In the genomic region with DNA sequence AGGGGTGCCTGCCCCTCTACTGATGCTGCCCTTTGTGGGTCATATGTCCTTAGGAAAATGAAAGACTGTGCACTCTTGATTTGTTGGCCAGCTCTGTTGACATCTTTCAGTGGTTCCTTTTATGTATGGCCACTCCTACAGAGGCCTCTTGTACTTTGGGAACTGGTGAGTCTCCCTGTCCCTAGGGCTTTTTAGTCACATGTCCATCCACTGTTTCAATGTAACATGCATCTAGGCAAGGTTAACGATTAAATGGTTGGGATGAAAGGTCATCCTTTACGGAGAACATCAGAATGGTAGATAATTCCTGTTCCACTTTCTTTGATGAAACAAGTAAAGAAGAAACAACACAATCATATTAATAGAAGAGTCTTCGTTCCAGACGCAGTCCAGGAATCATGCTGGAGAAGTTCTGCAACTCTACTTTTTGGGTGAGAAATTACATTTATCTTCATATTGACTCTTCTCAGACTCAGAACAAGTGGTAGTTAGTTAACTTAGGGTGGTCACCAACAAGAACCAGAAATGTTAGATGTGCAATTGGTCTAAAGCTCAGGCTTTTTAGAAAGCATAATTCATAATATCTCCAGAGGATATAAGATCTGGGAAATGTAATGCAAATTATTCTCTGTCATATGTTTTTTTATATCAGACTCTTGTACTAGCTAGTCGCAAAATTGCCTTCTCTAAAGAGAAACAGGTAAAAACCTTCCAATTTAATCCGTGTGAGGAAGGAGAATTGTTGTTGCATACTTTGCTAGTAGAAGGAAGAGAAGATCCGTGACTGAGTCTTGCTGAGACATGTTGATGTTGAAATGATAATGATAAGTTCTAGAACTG, we compare ENCODE assay signal across 1 cellular context.
TF ChIP-seq lines count a peak whose summit lies in the region.

A gene (plus strand): TSS at position 194 of the 840 bp plus-strand sequence. CDS start 205 bp downstream, at position 399.

TF ChIP-seq in HepG2, 621 proteins besides CTCF, POLR2A, EP300 and RAD21 (continued from another document and continues in another):
- TF ChIP-seq, protein P1, sequence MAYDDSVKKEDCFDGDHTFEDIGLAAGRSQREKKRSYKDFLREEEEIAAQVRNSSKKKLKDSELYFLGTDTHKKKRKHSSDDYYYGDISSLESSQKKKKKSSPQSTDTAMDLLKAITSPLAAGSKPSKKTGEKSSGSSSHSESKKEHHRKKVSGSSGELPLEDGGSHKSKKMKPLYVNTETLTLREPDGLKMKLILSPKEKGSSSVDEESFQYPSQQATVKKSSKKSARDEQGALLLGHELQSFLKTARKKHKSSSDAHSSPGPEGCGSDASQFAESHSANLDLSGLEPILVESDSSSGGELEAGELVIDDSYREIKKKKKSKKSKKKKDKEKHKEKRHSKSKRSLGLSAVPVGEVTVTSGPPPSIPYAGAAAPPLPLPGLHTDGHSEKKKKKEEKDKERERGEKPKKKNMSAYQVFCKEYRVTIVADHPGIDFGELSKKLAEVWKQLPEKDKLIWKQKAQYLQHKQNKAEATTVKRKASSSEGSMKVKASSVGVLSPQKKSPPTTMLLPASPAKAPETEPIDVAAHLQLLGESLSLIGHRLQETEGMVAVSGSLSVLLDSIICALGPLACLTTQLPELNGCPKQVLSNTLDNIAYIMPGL (CRISPR knock-in tag; IDR thresholded peaks at IDR 0.05; ENCODE audit: borderline replicate concordance in 1 of 2, low read depth in 1 of 2): peak in 1 of 2 experiments; percentile 14; a peak in 2 of 4 replicates
- TF ChIP-seq CBFB (CRISPR knock-in tag; IDR thresholded peaks at IDR 0.05) (no peak), ZSCAN22 (CRISPR knock-in tag; IDR thresholded peaks at IDR 0.05) (no peak), ZNF230 (CRISPR knock-in tag; IDR thresholded peaks at IDR 0.05) (no peak), ZNF577 (CRISPR knock-in tag; IDR thresholded peaks at IDR 0.05; ENCODE audit: borderline replicate concordance, low read depth) (no peak), TBL1XR1 (IDR thresholded peaks at IDR 0.05; ENCODE audit: borderline replicate concordance, low read length, partially characterized antibody) (no peak), RFX1 (IDR thresholded peaks at IDR 0.05) (no peak), REL (CRISPR knock-in tag; conservative IDR thresholded peaks at IDR 0.05) (no peak), ZC3H4 (CRISPR knock-in tag; IDR thresholded peaks at IDR 0.05; ENCODE audit: borderline replicate concordance) (no peak), TARDBP (CRISPR knock-in tag; IDR thresholded peaks at IDR 0.05) (peak; percentile 77), ZNF367 (CRISPR knock-in tag; IDR thresholded peaks at IDR 0.05; ENCODE audit: borderline replicate concordance) (no peak), ATRX (CRISPR knock-in tag; IDR thresholded peaks at IDR 0.05; ENCODE audit: borderline replicate concordance) (no peak), ZNF549 (CRISPR knock-in tag; IDR thresholded peaks at IDR 0.05) (no peak), ZNF761 (CRISPR knock-in tag; conservative IDR thresholded peaks at IDR 0.05) (no peak), TP53 (CRISPR knock-in tag; conservative IDR thresholded peaks at IDR 0.05) (no peak), PHF21A (CRISPR knock-in tag; IDR thresholded peaks at IDR 0.05) (peak; percentile 78), ZNF430 (CRISPR knock-in tag; IDR thresholded peaks at IDR 0.05) (no peak), SRF (IDR thresholded peaks at IDR 0.05; ENCODE audit: low read depth, low read length) (0 out of 2 replicates have a peak, but pooled peaks have one; percentile 9), SKI (IDR thresholded peaks at IDR 0.05; ENCODE audit: partially characterized antibody) (peak; percentile 26), SP5 (CRISPR knock-in tag; IDR thresholded peaks at IDR 0.05; ENCODE audit: borderline replicate concordance, low read depth) (peak; percentile 93), ZNF619 (CRISPR knock-in tag; IDR thresholded peaks at IDR 0.05) (no peak)
- TF ChIP-seq, protein P2, sequence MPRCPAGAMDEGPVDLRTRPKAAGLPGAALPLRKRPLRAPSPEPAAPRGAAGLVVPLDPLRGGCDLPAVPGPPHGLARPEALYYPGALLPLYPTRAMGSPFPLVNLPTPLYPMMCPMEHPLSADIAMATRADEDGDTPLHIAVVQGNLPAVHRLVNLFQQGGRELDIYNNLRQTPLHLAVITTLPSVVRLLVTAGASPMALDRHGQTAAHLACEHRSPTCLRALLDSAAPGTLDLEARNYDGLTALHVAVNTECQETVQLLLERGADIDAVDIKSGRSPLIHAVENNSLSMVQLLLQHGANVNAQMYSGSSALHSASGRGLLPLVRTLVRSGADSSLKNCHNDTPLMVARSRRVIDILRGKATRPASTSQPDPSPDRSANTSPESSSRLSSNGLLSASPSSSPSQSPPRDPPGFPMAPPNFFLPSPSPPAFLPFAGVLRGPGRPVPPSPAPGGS (CRISPR knock-in tag; IDR thresholded peaks at IDR 0.05): no peak
- TF ChIP-seq, protein P3, sequence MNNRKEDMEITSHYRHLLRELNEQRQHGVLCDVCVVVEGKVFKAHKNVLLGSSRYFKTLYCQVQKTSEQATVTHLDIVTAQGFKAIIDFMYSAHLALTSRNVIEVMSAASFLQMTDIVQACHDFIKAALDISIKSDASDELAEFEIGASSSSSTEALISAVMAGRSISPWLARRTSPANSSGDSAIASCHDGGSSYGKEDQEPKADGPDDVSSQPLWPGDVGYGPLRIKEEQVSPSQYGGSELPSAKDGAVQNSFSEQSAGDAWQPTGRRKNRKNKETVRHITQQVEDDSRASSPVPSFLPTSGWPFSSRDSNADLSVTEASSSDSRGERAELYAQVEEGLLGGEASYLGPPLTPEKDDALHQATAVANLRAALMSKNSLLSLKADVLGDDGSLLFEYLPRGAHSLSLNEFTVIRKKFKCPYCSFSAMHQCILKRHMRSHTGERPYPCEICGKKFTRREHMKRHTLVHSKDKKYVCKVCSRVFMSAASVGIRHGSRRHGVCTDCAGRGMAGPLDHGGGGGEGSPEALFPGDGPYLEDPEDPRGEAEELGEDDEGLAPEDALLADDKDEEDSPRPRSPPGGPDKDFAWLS (CRISPR knock-in tag; IDR thresholded peaks at IDR 0.05; ENCODE audit: borderline replicate concordance): no peak
- TF ChIP-seq, protein P4, sequence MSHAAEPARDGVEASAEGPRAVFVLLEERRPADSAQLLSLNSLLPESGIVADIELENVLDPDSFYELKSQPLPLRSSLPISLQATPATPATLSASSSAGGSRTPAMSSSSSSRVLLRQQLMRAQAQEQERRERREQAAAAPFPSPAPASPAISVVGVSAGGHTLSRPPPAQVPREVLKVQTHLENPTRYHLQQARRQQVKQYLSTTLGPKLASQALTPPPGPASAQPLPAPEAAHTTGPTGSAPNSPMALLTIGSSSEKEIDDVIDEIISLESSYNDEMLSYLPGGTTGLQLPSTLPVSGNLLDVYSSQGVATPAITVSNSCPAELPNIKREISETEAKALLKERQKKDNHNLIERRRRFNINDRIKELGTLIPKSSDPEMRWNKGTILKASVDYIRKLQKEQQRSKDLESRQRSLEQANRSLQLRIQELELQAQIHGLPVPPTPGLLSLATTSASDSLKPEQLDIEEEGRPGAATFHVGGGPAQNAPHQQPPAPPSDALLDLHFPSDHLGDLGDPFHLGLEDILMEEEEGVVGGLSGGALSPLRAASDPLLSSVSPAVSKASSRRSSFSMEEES (CRISPR knock-in tag; IDR thresholded peaks at IDR 0.05): peak; percentile 97
- TF ChIP-seq, protein P5, sequence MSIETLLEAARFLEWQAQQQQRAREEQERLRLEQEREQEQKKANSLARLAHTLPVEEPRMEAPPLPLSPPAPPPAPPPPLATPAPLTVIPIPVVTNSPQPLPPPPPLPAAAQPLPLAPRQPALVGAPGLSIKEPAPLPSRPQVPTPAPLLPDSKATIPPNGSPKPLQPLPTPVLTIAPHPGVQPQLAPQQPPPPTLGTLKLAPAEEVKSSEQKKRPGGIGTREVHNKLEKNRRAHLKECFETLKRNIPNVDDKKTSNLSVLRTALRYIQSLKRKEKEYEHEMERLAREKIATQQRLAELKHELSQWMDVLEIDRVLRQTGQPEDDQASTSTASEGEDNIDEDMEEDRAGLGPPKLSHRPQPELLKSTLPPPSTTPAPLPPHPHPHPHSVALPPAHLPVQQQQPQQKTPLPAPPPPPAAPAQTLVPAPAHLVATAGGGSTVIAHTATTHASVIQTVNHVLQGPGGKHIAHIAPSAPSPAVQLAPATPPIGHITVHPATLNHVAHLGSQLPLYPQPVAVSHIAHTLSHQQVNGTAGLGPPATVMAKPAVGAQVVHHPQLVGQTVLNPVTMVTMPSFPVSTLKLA (IDR thresholded peaks at IDR 0.05): peak; percentile 56
- TF ChIP-seq, protein P6, sequence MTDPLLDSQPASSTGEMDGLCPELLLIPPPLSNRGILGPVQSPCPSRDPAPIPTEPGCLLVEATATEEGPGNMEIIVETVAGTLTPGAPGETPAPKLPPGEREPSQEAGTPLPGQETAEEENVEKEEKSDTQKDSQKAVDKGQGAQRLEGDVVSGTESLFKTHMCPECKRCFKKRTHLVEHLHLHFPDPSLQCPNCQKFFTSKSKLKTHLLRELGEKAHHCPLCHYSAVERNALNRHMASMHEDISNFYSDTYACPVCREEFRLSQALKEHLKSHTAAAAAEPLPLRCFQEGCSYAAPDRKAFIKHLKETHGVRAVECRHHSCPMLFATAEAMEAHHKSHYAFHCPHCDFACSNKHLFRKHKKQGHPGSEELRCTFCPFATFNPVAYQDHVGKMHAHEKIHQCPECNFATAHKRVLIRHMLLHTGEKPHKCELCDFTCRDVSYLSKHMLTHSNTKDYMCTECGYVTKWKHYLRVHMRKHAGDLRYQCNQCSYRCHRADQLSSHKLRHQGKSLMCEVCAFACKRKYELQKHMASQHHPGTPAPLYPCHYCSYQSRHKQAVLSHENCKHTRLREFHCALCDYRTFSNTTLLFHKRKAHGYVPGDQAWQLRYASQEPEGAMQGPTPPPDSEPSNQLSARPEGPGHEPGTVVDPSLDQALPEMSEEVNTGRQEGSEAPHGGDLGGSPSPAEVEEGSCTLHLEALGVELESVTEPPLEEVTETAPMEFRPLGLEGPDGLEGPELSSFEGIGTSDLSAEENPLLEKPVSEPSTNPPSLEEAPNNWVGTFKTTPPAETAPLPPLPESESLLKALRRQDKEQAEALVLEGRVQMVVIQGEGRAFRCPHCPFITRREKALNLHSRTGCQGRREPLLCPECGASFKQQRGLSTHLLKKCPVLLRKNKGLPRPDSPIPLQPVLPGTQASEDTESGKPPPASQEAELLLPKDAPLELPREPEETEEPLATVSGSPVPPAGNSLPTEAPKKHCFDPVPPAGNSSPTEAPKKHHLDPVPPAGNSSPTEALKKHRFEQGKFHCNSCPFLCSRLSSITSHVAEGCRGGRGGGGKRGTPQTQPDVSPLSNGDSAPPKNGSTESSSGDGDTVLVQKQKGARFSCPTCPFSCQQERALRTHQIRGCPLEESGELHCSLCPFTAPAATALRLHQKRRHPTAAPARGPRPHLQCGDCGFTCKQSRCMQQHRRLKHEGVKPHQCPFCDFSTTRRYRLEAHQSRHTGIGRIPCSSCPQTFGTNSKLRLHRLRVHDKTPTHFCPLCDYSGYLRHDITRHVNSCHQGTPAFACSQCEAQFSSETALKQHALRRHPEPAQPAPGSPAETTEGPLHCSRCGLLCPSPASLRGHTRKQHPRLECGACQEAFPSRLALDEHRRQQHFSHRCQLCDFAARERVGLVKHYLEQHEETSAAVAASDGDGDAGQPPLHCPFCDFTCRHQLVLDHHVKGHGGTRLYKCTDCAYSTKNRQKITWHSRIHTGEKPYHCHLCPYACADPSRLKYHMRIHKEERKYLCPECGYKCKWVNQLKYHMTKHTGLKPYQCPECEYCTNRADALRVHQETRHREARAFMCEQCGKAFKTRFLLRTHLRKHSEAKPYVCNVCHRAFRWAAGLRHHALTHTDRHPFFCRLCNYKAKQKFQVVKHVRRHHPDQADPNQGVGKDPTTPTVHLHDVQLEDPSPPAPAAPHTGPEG (CRISPR knock-in tag; IDR thresholded peaks at IDR 0.05): no peak
- TF ChIP-seq, protein P7, sequence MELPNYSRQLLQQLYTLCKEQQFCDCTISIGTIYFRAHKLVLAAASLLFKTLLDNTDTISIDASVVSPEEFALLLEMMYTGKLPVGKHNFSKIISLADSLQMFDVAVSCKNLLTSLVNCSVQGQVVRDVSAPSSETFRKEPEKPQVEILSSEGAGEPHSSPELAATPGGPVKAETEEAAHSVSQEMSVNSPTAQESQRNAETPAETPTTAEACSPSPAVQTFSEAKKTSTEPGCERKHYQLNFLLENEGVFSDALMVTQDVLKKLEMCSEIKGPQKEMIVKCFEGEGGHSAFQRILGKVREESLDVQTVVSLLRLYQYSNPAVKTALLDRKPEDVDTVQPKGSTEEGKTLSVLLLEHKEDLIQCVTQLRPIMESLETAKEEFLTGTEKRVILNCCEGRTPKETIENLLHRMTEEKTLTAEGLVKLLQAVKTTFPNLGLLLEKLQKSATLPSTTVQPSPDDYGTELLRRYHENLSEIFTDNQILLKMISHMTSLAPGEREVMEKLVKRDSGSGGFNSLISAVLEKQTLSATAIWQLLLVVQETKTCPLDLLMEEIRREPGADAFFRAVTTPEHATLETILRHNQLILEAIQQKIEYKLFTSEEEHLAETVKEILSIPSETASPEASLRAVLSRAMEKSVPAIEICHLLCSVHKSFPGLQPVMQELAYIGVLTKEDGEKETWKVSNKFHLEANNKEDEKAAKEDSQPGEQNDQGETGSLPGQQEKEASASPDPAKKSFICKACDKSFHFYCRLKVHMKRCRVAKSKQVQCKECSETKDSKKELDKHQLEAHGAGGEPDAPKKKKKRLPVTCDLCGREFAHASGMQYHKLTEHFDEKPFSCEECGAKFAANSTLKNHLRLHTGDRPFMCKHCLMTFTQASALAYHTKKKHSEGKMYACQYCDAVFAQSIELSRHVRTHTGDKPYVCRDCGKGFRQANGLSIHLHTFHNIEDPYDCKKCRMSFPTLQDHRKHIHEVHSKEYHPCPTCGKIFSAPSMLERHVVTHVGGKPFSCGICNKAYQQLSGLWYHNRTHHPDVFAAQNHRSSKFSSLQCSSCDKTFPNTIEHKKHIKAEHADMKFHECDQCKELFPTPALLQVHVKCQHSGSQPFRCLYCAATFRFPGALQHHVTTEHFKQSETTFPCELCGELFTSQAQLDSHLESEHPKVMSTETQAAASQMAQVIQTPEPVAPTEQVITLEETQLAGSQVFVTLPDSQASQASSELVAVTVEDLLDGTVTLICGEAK (IDR thresholded peaks at IDR 0.05): no peak
- TF ChIP-seq, protein P7 (CRISPR knock-in tag; IDR thresholded peaks at IDR 0.05): no peak
